Comparison of ENCODE assay signal across 21 cellular contexts in genomic region chr12:69947922-69948321, GRCh38.
"Had no signal": no experiment of that assay in that cellular context is flagged by ENCODE, and none has a peak within 500 bp of the region (broad histone marks: within the 10 kb centered on the region; RNA-seq: fewer than 3 reads in every experiment).

No MANE protein-coding gene starts in this region.

- H3K27me3 ChIP-seq: esophagus squamous epithelium, heart right ventricle, right lobe of liver, stomach, suprapubic skin, tibial nerve had no signal

- H3K4me3 ChIP-seq: coronary artery, esophagus squamous epithelium, heart right ventricle, right lobe of liver, stomach, suprapubic skin, tibial nerve had no signal

- H3K36me3 ChIP-seq: esophagus squamous epithelium, heart right ventricle, right lobe of liver, stomach, suprapubic skin, tibial nerve had no signal

- H3K9me3 ChIP-seq: esophagus squamous epithelium, right lobe of liver, stomach, suprapubic skin, tibial nerve had no signal

- ATAC-seq: activated CD8-positive, alpha-beta memory T cell treated with anti-CD3 and anti-CD28 coated beads, Interleukin-2, amount 10 ng/mL, durations not matched to agents 7 days and 5 days; heart right ventricle; left cardiac atrium; right lobe of liver; stimulated activated memory B cell treated with anti-CD40 and anti-IgM and Interleukin-4, amounts not matched to agents 10 μg/mL and 1 μg/mL and 100 μg/mL, for 72 hours had no signal

- H3K27ac ChIP-seq: coronary artery, esophagus squamous epithelium, heart right ventricle, right lobe of liver, stomach, suprapubic skin, tibial nerve had no signal

- H3K4me1 ChIP-seq: esophagus squamous epithelium, heart right ventricle, right lobe of liver, stomach, suprapubic skin, tibial nerve had no signal

- DNase-seq: activated CD4-positive, alpha-beta memory T cell treated with anti-CD3 and anti-CD28 coated beads, Interleukin-2, amount 10 ng/mL, durations not matched to agents 7 days and 5 days; activated CD4-positive, alpha-beta T cell treated with anti-CD3 and anti-CD28 coated beads, Interleukin-2, amount 10 ng/mL, durations not matched to agents 24 days and 14 days; activated CD8-positive, alpha-beta memory T cell treated with anti-CD3 and anti-CD28 coated beads, Interleukin-2, amount 10 ng/mL, durations not matched to agents 7 days and 5 days; activated effector memory CD4-positive, alpha-beta T cell treated with anti-CD3 and anti-CD28 coated beads, Interleukin-2, amount 50 U/mL, for 16 hours; activated naive CD4-positive, alpha-beta T cell treated with anti-CD3 and anti-CD28 coated beads, Interleukin-2, amount 10 ng/mL, durations not matched to agents 7 days and 5 days; activated T-cell treated with anti-CD3 and anti-CD28 coated beads for 4 hours; cerebellar nuclear complex; esophagus squamous epithelium; heart right ventricle; islet precursor cell; left cardiac atrium; posterior cingulate gyrus; right lobe of liver; small intestine; stimulated activated CD4-positive, alpha-beta T cell treated with anti-CD3 and anti-CD28 coated beads, Interleukin-2, amount 100 ng/mL, for 24 hours; stomach; T1000 had no signal
